Comparison of ENCODE assay signal across 8 cellular contexts in genomic region chr11:126480410-126481302, GRCh38.
DNase-seq lines count a peak whose midpoint lies in the region; ATAC-seq lines count a peak whose summit lies in the region.

No MANE protein-coding gene starts in this region.

- ATAC-seq in GM18867 (IDR thresholded peaks at IDR 0.05; ENCODE audit: unreplicated experiment), result peak; percentile 63
- ATAC-seq in HG03159 (IDR thresholded peaks at IDR 0.05; ENCODE audit: unreplicated experiment), result peak; percentile 66

- DNase-seq in ACHN (peak; percentile 81), NCI-H226 (peak; percentile 68), cerebellar cortex (ENCODE audit: low spot score) (peak; percentile 90), kidney glomerular epithelial cell (lab: John Stamatoyannopoulos, UW) (peak; percentile 72)
- DNase-seq in activated CD4-positive, CD25-positive, alpha-beta regulatory T cell (lab: John Stamatoyannopoulos, UW), result peak in 3 of 4 experiments; percentile 13 to 41 (median 32)
- peak; percentile 26 to 27 for DNase-seq in stimulated activated CD4-positive, alpha-beta T cell treated with anti-CD3 and anti-CD28 coated beads, Interleukin-1b, Interleukin-23, amount 100 ng/mL, for 1 hour (ENCODE audit: low read depth in 2 of 2)

- in situ Hi-C loops in ACHN (cut with HindIII; ENCODE audit: low pct_ligation_motif_present, low pct_unique_long_range_greater_than_20kb, low sequenced_read_pairs), result no loop called here

Comparison
In these comparisons a context has a peak if more than half of its experiments do, and no peak if none do; other contexts are left out.
1. Peak in every context shown above with its lines: DNase-seq and ATAC-seq.
2. DNase-seq: peak in every context shown above with its lines; median percentile 90 in cerebellar cortex; 81 in ACHN; 72 in kidney glomerular epithelial cell; 68 in NCI-H226; 32 in activated CD4-positive, CD25-positive, alpha-beta regulatory T cell; 26 in stimulated activated CD4-positive, alpha-beta T cell treated with anti-CD3 and anti-CD28 coated beads, Interleukin-1b, Interleukin-23, amount 100 ng/mL, for 1 hour.